ENCODE assay signal across 1 cellular context in the genomic region with DNA sequence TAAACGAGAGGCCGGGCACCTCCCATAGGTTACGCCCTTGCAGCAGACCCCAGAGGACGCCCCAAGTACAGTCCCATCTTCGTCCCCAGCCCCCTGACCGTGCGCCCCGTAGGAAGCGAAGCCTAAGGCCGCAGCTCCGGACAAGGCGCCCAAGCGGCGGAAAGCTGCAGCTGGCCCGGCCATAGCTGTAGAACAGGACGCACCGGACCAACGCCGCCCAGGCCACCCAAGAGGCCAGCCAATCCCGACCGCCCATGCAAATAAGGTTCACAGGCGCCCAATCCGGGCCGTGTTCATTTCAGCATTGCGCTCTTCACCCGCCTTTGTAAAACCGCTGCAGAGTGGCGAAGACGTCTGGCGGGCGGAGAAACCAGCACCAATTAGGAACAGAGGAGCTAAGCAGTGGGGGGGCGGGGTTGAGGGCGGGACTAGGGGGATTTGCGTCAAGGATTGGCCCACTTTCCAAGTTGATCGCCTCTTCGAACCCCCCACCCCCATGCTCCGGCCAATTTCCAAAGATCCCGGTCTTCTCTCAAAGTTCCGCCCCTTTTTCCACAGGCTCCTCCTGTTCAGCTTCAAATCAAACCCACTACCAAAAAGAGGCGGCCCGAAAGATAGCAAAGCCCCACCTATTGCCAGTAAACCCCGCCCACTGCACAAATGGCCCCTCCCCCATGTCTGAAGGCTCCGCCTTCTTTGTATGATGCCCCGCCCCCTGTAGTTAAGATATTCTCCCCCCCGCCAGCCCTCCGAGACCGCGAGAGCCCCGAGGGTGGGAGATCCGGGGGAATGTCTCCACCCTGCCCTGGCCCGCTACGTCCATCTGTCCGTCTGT.
TF ChIP-seq lines count a peak whose summit lies in the region.

A gene (minus strand): TSS at position 196 of the 835 bp plus-strand sequence. CDS start 13 bp downstream, at position 183.

TF ChIP-seq in K562, 482 proteins besides CTCF, POLR2A, EP300 and RAD21 (continued from another document and continues in another):
- TF ChIP-seq, protein P1, sequence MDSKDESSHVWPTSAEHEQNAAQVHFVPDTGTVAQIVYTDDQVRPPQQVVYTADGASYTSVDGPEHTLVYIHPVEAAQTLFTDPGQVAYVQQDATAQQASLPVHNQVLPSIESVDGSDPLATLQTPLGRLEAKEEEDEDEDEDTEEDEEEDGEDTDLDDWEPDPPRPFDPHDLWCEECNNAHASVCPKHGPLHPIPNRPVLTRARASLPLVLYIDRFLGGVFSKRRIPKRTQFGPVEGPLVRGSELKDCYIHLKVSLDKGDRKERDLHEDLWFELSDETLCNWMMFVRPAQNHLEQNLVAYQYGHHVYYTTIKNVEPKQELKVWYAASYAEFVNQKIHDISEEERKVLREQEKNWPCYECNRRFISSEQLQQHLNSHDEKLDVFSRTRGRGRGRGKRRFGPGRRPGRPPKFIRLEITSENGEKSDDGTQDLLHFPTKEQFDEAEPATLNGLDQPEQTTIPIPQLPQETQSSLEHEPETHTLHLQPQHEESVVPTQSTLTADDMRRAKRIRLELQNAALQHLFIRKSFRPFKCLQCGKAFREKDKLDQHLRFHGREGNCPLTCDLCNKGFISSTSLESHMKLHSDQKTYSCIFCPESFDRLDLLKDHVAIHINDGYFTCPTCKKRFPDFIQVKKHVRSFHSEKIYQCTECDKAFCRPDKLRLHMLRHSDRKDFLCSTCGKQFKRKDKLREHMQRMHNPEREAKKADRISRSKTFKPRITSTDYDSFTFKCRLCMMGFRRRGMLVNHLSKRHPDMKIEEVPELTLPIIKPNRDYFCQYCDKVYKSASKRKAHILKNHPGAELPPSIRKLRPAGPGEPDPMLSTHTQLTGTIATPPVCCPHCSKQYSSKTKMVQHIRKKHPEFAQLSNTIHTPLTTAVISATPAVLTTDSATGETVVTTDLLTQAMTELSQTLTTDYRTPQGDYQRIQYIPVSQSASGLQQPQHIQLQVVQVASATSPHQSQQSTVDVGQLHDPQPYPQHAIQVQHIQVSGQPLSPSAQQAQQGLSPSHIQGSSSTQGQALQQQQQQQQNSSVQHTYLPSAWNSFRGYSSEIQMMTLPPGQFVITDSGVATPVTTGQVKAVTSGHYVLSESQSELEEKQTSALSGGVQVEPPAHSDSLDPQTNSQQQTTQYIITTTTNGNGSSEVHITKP (IDR thresholded peaks at IDR 0.05; ENCODE audit: partially characterized antibody), result peak; percentile 94
- TF ChIP-seq ZNF146 (CRISPR knock-in tag; IDR thresholded peaks at IDR 0.05; ENCODE audit: unreplicated experiment) (no peak), RBM15 (IDR thresholded peaks at IDR 0.05; ENCODE audit: insufficient read depth, low read length) (no peak), ZNF583 (CRISPR knock-in tag; IDR thresholded peaks at IDR 0.05) (no peak), ZSCAN29 (IDR thresholded peaks at IDR 0.05) (no peak), HDAC2 (IDR thresholded peaks at IDR 0.05) (peak; percentile 51; the same call in 1 of the 2 replicates), ZNF24 (IDR thresholded peaks at IDR 0.05) (no peak), U2AF1 (optimal IDR thresholded peaks at IDR 0.05; ENCODE audit: low read depth, low read length) (no peak), CBFA2T2 (conservative IDR thresholded peaks at IDR 0.05) (no peak), SMARCA5 (IDR thresholded peaks at IDR 0.05) (no peak), POLR2AphosphoS5 (IDR thresholded peaks at IDR 0.05; ENCODE audit: control insufficient read depth, insufficient read depth, low read depth, low read length) (peak; percentile 49; the same call in 1 of the 2 replicates), SAFB (IDR thresholded peaks at IDR 0.05; ENCODE audit: borderline replicate concordance, low read depth, low read length) (no peak), NCOA4 (IDR thresholded peaks at IDR 0.05; ENCODE audit: partially characterized antibody) (no peak)
- TF ChIP-seq, protein P2, sequence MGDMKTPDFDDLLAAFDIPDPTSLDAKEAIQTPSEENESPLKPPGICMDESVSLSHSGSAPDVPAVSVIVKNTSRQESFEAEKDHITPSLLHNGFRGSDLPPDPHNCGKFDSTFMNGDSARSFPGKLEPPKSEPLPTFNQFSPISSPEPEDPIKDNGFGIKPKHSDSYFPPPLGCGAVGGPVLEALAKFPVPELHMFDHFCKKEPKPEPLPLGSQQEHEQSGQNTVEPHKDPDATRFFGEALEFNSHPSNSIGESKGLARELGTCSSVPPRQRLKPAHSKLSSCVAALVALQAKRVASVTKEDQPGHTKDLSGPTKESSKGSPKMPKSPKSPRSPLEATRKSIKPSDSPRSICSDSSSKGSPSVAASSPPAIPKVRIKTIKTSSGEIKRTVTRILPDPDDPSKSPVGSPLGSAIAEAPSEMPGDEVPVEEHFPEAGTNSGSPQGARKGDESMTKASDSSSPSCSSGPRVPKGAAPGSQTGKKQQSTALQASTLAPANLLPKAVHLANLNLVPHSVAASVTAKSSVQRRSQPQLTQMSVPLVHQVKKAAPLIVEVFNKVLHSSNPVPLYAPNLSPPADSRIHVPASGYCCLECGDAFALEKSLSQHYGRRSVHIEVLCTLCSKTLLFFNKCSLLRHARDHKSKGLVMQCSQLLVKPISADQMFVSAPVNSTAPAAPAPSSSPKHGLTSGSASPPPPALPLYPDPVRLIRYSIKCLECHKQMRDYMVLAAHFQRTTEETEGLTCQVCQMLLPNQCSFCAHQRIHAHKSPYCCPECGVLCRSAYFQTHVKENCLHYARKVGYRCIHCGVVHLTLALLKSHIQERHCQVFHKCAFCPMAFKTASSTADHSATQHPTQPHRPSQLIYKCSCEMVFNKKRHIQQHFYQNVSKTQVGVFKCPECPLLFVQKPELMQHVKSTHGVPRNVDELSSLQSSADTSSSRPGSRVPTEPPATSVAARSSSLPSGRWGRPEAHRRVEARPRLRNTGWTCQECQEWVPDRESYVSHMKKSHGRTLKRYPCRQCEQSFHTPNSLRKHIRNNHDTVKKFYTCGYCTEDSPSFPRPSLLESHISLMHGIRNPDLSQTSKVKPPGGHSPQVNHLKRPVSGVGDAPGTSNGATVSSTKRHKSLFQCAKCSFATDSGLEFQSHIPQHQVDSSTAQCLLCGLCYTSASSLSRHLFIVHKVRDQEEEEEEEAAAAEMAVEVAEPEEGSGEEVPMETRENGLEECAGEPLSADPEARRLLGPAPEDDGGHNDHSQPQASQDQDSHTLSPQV (IDR thresholded peaks at IDR 0.05), result no peak
- TF ChIP-seq, protein P3, sequence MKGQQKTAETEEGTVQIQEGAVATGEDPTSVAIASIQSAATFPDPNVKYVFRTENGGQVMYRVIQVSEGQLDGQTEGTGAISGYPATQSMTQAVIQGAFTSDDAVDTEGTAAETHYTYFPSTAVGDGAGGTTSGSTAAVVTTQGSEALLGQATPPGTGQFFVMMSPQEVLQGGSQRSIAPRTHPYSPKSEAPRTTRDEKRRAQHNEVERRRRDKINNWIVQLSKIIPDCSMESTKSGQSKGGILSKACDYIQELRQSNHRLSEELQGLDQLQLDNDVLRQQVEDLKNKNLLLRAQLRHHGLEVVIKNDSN (CRISPR knock-in tag; IDR thresholded peaks at IDR 0.05), result no peak
- TF ChIP-seq, protein P4, sequence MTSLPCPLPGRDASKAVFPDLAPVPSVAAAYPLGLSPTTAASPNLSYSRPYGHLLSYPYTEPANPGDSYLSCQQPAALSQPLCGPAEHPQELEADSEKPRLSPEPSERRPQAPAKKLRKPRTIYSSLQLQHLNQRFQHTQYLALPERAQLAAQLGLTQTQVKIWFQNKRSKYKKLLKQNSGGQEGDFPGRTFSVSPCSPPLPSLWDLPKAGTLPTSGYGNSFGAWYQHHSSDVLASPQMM (CRISPR knock-in tag; IDR thresholded peaks at IDR 0.05), result no peak
- TF ChIP-seq, protein P5, sequence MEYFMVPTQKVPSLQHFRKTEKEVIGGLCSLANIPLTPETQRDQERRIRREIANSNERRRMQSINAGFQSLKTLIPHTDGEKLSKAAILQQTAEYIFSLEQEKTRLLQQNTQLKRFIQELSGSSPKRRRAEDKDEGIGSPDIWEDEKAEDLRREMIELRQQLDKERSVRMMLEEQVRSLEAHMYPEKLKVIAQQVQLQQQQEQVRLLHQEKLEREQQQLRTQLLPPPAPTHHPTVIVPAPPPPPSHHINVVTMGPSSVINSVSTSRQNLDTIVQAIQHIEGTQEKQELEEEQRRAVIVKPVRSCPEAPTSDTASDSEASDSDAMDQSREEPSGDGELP (CRISPR knock-in tag; IDR thresholded peaks at IDR 0.05; ENCODE audit: borderline replicate concordance), result peak; percentile 95
- TF ChIP-seq, protein P6, sequence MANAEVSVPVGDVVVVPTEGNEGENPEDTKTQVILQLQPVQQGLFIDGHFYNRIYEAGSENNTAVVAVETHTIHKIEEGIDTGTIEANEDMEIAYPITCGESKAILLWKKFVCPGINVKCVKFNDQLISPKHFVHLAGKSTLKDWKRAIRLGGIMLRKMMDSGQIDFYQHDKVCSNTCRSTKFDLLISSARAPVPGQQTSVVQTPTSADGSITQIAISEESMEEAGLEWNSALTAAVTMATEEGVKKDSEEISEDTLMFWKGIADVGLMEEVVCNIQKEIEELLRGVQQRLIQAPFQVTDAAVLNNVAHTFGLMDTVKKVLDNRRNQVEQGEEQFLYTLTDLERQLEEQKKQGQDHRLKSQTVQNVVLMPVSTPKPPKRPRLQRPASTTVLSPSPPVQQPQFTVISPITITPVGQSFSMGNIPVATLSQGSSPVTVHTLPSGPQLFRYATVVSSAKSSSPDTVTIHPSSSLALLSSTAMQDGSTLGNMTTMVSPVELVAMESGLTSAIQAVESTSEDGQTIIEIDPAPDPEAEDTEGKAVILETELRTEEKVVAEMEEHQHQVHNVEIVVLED (CRISPR knock-in tag; IDR thresholded peaks at IDR 0.05), result no peak
- TF ChIP-seq, protein P7, sequence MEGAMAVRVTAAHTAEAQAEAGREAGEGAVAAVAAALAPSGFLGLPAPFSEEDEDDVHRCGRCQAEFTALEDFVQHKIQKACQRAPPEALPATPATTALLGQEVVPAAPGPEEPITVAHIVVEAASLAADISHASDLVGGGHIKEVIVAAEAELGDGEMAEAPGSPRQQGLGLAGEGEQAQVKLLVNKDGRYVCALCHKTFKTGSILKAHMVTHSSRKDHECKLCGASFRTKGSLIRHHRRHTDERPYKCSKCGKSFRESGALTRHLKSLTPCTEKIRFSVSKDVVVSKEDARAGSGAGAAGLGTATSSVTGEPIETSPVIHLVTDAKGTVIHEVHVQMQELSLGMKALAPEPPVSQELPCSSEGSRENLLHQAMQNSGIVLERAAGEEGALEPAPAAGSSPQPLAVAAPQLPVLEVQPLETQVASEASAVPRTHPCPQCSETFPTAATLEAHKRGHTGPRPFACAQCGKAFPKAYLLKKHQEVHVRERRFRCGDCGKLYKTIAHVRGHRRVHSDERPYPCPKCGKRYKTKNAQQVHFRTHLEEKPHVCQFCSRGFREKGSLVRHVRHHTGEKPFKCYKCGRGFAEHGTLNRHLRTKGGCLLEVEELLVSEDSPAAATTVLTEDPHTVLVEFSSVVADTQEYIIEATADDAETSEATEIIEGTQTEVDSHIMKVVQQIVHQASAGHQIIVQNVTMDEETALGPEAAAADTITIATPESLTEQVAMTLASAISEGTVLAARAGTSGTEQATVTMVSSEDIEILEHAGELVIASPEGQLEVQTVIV (CRISPR knock-in tag; IDR thresholded peaks at IDR 0.05; ENCODE audit: borderline replicate concordance), result no peak
- TF ChIP-seq, protein P8, sequence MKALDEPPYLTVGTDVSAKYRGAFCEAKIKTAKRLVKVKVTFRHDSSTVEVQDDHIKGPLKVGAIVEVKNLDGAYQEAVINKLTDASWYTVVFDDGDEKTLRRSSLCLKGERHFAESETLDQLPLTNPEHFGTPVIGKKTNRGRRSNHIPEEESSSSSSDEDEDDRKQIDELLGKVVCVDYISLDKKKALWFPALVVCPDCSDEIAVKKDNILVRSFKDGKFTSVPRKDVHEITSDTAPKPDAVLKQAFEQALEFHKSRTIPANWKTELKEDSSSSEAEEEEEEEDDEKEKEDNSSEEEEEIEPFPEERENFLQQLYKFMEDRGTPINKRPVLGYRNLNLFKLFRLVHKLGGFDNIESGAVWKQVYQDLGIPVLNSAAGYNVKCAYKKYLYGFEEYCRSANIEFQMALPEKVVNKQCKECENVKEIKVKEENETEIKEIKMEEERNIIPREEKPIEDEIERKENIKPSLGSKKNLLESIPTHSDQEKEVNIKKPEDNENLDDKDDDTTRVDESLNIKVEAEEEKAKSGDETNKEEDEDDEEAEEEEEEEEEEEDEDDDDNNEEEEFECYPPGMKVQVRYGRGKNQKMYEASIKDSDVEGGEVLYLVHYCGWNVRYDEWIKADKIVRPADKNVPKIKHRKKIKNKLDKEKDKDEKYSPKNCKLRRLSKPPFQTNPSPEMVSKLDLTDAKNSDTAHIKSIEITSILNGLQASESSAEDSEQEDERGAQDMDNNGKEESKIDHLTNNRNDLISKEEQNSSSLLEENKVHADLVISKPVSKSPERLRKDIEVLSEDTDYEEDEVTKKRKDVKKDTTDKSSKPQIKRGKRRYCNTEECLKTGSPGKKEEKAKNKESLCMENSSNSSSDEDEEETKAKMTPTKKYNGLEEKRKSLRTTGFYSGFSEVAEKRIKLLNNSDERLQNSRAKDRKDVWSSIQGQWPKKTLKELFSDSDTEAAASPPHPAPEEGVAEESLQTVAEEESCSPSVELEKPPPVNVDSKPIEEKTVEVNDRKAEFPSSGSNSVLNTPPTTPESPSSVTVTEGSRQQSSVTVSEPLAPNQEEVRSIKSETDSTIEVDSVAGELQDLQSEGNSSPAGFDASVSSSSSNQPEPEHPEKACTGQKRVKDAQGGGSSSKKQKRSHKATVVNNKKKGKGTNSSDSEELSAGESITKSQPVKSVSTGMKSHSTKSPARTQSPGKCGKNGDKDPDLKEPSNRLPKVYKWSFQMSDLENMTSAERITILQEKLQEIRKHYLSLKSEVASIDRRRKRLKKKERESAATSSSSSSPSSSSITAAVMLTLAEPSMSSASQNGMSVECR (CRISPR knock-in tag; IDR thresholded peaks at IDR 0.05), result peak; percentile 76
- TF ChIP-seq, protein P9, sequence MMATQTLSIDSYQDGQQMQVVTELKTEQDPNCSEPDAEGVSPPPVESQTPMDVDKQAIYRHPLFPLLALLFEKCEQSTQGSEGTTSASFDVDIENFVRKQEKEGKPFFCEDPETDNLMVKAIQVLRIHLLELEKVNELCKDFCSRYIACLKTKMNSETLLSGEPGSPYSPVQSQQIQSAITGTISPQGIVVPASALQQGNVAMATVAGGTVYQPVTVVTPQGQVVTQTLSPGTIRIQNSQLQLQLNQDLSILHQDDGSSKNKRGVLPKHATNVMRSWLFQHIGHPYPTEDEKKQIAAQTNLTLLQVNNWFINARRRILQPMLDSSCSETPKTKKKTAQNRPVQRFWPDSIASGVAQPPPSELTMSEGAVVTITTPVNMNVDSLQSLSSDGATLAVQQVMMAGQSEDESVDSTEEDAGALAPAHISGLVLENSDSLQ (IDR thresholded peaks at IDR 0.05), result peak; percentile 15; the same call in 1 of the 2 replicates
- TF ChIP-seq, protein P10, sequence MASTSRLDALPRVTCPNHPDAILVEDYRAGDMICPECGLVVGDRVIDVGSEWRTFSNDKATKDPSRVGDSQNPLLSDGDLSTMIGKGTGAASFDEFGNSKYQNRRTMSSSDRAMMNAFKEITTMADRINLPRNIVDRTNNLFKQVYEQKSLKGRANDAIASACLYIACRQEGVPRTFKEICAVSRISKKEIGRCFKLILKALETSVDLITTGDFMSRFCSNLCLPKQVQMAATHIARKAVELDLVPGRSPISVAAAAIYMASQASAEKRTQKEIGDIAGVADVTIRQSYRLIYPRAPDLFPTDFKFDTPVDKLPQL (IDR thresholded peaks at IDR 0.05; ENCODE audit: extremely low read depth, insufficient read length), result no peak
- TF ChIP-seq, protein P11, sequence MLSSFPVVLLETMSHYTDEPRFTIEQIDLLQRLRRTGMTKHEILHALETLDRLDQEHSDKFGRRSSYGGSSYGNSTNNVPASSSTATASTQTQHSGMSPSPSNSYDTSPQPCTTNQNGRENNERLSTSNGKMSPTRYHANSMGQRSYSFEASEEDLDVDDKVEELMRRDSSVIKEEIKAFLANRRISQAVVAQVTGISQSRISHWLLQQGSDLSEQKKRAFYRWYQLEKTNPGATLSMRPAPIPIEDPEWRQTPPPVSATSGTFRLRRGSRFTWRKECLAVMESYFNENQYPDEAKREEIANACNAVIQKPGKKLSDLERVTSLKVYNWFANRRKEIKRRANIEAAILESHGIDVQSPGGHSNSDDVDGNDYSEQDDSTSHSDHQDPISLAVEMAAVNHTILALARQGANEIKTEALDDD (IDR thresholded peaks at IDR 0.05), result no peak
